ENCODE assay signal across 9 cellular contexts in the genomic region with DNA sequence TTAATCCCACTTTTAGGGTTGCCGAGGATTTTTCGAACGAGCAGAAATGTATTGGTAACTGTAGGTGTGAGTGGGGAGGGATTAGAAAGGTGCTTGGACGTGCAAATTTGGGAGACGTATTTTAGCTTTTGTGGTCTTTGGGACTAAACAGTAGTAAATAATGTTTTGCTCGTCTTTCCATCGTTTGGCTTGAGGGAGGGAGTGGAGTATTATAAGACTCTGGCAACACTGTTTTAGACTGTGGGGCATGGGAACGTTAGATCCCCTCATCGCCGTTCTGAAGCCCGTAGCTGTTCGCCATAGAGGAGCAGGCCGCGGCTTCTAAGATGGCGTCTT. TPM values are rescaled to one million over a fixed set of nuclear protein-coding genes. Genes with fewer than 3 reads are reported as not detected.
A peak's percentile ranks its signal among the peaks of the same experiment; 100 is the strongest.
DNase-seq lines count a peak whose midpoint lies in the region; ATAC-seq and TF ChIP-seq lines count a peak whose summit lies in the region.
"Had no signal": no experiment of that assay in that cellular context is flagged by ENCODE, and none has a peak within 500 bp of the region (broad histone marks: within the 10 kb centered on the region; RNA-seq: fewer than 3 reads in every experiment).

No MANE protein-coding gene starts in this region.

- H3K36me3 ChIP-seq in aorta (ENCODE audit: control insufficient read depth in 1 of 2, insufficient read depth in 2 of 2, low read length in 1 of 2) = peaks cover 0 to 12% of the 10 kb centered on the region in 2 donors

- ATAC-seq in stimulated activated naive CD8-positive, alpha-beta T cell treated with anti-CD3 and anti-CD28 coated beads, Interleukin-15, Interleukin-2, amounts not matched to agents 100 U/mL and 50 U/mL, for 24 hours = no peak
- no peak for ATAC-seq in aorta (ENCODE audit: low FRiP score)
- no peak for ATAC-seq in GM21529 (IDR thresholded peaks at IDR 0.05; ENCODE audit: unreplicated experiment)

- H3K4me3 ChIP-seq in aorta (ENCODE audit: low read length in 2 of 2) = peak overlapping the region; percentile 96 to 97

- H3K27me3 Mint-ChIP-seq in stimulated activated naive CD8-positive, alpha-beta T cell treated with anti-CD3 and anti-CD28 coated beads, Interleukin-15, Interleukin-2, amounts not matched to agents 100 ng/mL and 50 ng/mL, for 24 hours = no peaks in the 10 kb centered on the region
- no peaks in the 10 kb centered on the region for H3K27me3 Mint-ChIP-seq in MCF 10A (ENCODE audit: insufficient read depth, unreplicated experiment)
- H3K27me3 Mint-ChIP-seq in mesothelial cell of epicardium (ENCODE audit: low read depth) = no peaks in the 10 kb centered on the region

- no peaks in the 10 kb centered on the region for H3K9me3 ChIP-seq in aorta (ENCODE audit: control insufficient read depth, low read length)

- BruUV-seq in MCF 10A (replicated peaks; lab: Mats Ljungman, UMichigan) = TSS peak; percentile 75

- TF ChIP-seq CTCF in MCF 10A (IDR thresholded peaks at IDR 0.05; ENCODE audit: unreplicated experiment) (no peak), mesothelial cell of epicardium (IDR thresholded peaks at IDR 0.05; ENCODE audit: unreplicated experiment) (no peak)

- H3K27ac ChIP-seq in aorta (ENCODE audit: low read depth in 1 of 2, low read length in 2 of 2) = peak overlapping the region; percentile 100

- peaks cover 44% of the 10 kb centered on the region for H3K4me1 Mint-ChIP-seq in stimulated activated naive CD8-positive, alpha-beta T cell treated with anti-CD3 and anti-CD28 coated beads, Interleukin-15, Interleukin-2, amounts not matched to agents 100 ng/mL and 50 ng/mL, for 24 hours (ENCODE audit: low read depth)
- peaks cover 37% of the 10 kb centered on the region for H3K4me1 Mint-ChIP-seq in MCF 10A (ENCODE audit: insufficient read depth, unreplicated experiment)
- peaks cover 49% of the 10 kb centered on the region for H3K4me1 Mint-ChIP-seq in mesothelial cell of epicardium

- no peak for DNase-seq in stimulated activated naive CD8-positive, alpha-beta T cell treated with anti-CD3 and anti-CD28 coated beads, Interleukin-15, Interleukin-2, amounts not matched to agents 100 U/mL and 50 U/mL, for 24 hours
- DNase-seq in MCF 10A (ENCODE audit: unreplicated experiment) (no peak), mesothelial cell of epicardium (ENCODE audit: low spot score in 2 of 2, unreplicated experiment in 2 of 2) (no peak), aorta (no peak), SHP77 treated with DMSO at 0.1 percent for 48 hours (lab: John Stamatoyannopoulos, UW) (no peak)
- DNase-seq in stimulated activated CD8-positive, alpha-beta memory T cell treated with anti-CD3 and anti-CD28 coated beads, Interleukin-4, amount 100 ng/mL, for 48 hours = no peak

- CTCF ChIA-PET in MCF 10A (lab: Yijun Ruan, JAX) = interaction anchor here (0.6 to 6.2 kb wide), 8 partner anchors 12 to 132 kb away, joined by 3 to 59 read pairs (median 5); partner anchors contain the start of genes PSMB9, TAP1 and TAP2

- 0% methylated on average over 15 of the region's 15 CpGs for WGBS in aorta, 2 donors

- intact Hi-C loops in MCF 10A (cut with micrococcal nuclease) (no loop called here), aorta (cut with DNase I) (loop anchor here (5.0 to 10.0 kb wide), 3 partner anchors 129 to 776 kb away; partner anchors contain the start of genes GPSM3 (in 1 of the 2), PBX2 (in 1 of the 2) and PSMB8 (in 1 of the 2))

- no peaks in the 10 kb centered on the region for H3K4me1 ChIP-seq in aorta (ENCODE audit: control insufficient read depth in 1 of 2, insufficient read depth in 2 of 2, low read length in 2 of 2)

- H3K27ac Mint-ChIP-seq in stimulated activated naive CD8-positive, alpha-beta T cell treated with anti-CD3 and anti-CD28 coated beads, Interleukin-15, Interleukin-2, amounts not matched to agents 100 ng/mL and 50 ng/mL, for 24 hours = peak overlapping the region; percentile 100
- peak overlapping the region; percentile 99 for H3K27ac Mint-ChIP-seq in MCF 10A (ENCODE audit: low read depth, unreplicated experiment)
- H3K27ac Mint-ChIP-seq in mesothelial cell of epicardium = peak overlapping the region; percentile 100

- POLR2A ChIA-PET in MCF 10A (lab: Yijun Ruan, JAX) = interaction anchor here (0.6 to 10.4 kb wide), 52 partner anchors 8 to 1570 kb away, joined by 3 to 245 read pairs (median 6); partner anchors contain the start of genes AGPAT1, ATF6B, B3GALT4 and C6orf47

- H3K27me3 ChIP-seq in aorta (ENCODE audit: control insufficient read depth in 1 of 2, insufficient read depth in 2 of 2, low read length in 1 of 2) = peaks cover 0 to 2% of the 10 kb centered on the region in 2 donors

- H3K4me3 Mint-ChIP-seq in stimulated activated naive CD8-positive, alpha-beta T cell treated with anti-CD3 and anti-CD28 coated beads, Interleukin-15, Interleukin-2, amounts not matched to agents 100 ng/mL and 50 ng/mL, for 24 hours = peak overlapping the region; percentile 99
- H3K4me3 Mint-ChIP-seq in MCF 10A (ENCODE audit: unreplicated experiment) = peak overlapping the region; percentile 90
- peak overlapping the region; percentile 91 for H3K4me3 Mint-ChIP-seq in mesothelial cell of epicardium

- peaks cover 66% of the 10 kb centered on the region for H3K36me3 Mint-ChIP-seq in stimulated activated naive CD8-positive, alpha-beta T cell treated with anti-CD3 and anti-CD28 coated beads, Interleukin-15, Interleukin-2, amounts not matched to agents 100 ng/mL and 50 ng/mL, for 24 hours (ENCODE audit: low read depth)
- H3K36me3 Mint-ChIP-seq in MCF 10A (ENCODE audit: insufficient read depth, unreplicated experiment) (peaks cover 63% of the 10 kb centered on the region), mesothelial cell of epicardium (peaks cover 25% of the 10 kb centered on the region)

- H3K9me3 Mint-ChIP-seq in stimulated activated naive CD8-positive, alpha-beta T cell treated with anti-CD3 and anti-CD28 coated beads, Interleukin-15, Interleukin-2, amounts not matched to agents 100 ng/mL and 50 ng/mL, for 24 hours = no peaks in the 10 kb centered on the region
- H3K9me3 Mint-ChIP-seq in MCF 10A (ENCODE audit: unreplicated experiment) = no peaks in the 10 kb centered on the region
- H3K9me3 Mint-ChIP-seq in mesothelial cell of epicardium = no peaks in the 10 kb centered on the region

RNA-seq across cellular contexts. Expression of gene BRD2, which starts 2.8 kb away (rescaled TPM):
- total RNA-seq in MCF 10A (2022) (201 and 223 TPM in 2 replicates), mesothelial cell of epicardium (235 to 261 TPM (median 246 TPM) in 3 replicates), aorta (100 to 1,000 TPM; 166 to 181 TPM)
- 100 to 1,000 TPM in 1 of 2 donors, 10 to 100 TPM in 1; 71.0 to 145 TPM for polyA plus RNA-seq in aorta

RNA-seq across cellular contexts. Expression of gene HLA-DMA, which starts 18.3 kb away (rescaled TPM):
- total RNA-seq in MCF 10A (2022) (2.4 and 2.9 TPM in 2 replicates), mesothelial cell of epicardium (1.7 to 2.1 TPM (median 2.0 TPM) in 3 replicates), aorta (100 to 1,000 TPM in 1 of 2 donors, 10 to 100 TPM in 1; 36.9 to 109 TPM)
- 10 to 100 TPM in 1 of 2 donors, 1 to 10 TPM in 1; 9.8 to 33.3 TPM for polyA plus RNA-seq in aorta

RNA-seq across cellular contexts. Expression of gene HLA-DMB, which starts 30.4 kb away (rescaled TPM):
- total RNA-seq in MCF 10A (2022) (not detected in 2 replicates), mesothelial cell of epicardium (not detected in 3 replicates), aorta (10 to 100 TPM; 20.1 to 73.1 TPM)
- polyA plus RNA-seq in aorta = 10 to 100 TPM in 1 of 2 donors, 1 to 10 TPM in 1; 3.6 to 35.7 TPM

RNA-seq across cellular contexts. Expression of gene HLA-DOA, which starts 38.2 kb away (rescaled TPM):
- total RNA-seq in MCF 10A (2022) = not detected in 2 replicates
- total RNA-seq in mesothelial cell of epicardium = 4.8 to 6.1 TPM (median 5.8 TPM) in 3 replicates
- 10 to 100 TPM; 10.4 to 16.7 TPM for total RNA-seq in aorta
- 1 to 10 TPM in 1 of 2 donors, under 1 TPM in 1; 0.28 to 2.8 TPM for polyA plus RNA-seq in aorta
- total RNA-seq: RPMI7951 had no signal

Comparison
In these comparisons a context has a peak if more than half of its experiments do, and no peak if none do; other contexts are left out.
1. RNA of gene HLA-DMB, which starts 30.4 kb away (total RNA-seq): 20.1 to 73.1 TPM in aorta; not detected in MCF 10A and not detected in mesothelial cell of epicardium; every median in the first group is over 10 times any median in the second.
2. Peak in every context shown above with its lines, with median percentiles within 50 percentile points of each other: H3K27ac Mint-ChIP-seq and H3K4me3 Mint-ChIP-seq.